Comparison of ENCODE assay signal across 13 cellular contexts in the genomic region with DNA sequence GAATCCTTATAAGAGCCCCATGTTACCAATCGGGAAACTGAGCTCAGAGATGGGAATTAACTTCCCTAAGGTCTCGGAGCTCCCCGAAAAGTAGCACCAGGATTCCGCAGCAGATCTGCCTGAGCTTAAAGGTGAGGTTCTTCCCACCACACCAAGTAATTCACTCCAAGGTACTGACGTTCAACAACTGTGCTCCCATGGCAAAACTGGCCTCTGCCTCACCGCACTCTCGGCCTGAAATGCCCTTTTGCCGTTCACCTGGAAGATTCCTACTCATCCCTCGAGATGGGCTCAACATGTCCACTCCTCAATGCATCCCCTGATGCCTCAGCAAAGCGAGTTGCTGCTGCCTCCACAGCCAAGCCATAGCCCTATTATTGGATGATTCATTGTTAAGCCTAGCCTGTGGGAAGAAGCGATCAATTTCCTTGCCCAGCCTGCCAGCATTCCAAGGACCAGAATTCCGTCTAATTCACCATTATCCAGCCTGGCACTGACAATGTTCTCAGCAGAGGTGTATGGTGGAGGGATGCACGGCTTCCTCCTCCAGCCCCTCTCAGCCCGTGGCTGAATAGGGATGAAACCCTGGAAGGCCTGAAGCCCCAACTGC. TPM values are rescaled to one million over a fixed set of nuclear protein-coding genes. Genes with fewer than 3 reads are reported as not detected.
A peak's percentile ranks its signal among the peaks of the same experiment; 100 is the strongest.
DNase-seq lines count a peak whose midpoint lies in the region; ATAC-seq, FAIRE-seq and TF ChIP-seq lines count a peak whose summit lies in the region.
"Had no signal": no experiment of that assay in that cellular context is flagged by ENCODE, and none has a peak within 500 bp of the region (broad histone marks: within the 10 kb centered on the region; RNA-seq: fewer than 3 reads in every experiment).

No MANE protein-coding gene starts in this region.

- peak overlapping the region; percentile 63 to 83 for H3K27ac Mint-ChIP-seq in effector memory CD8-positive, alpha-beta T cell
- H3K27ac Mint-ChIP-seq in natural killer cell (peak overlapping the region; percentile 76 to 91), CD14-positive monocyte (peak overlapping the region in 2 of 7 donors; percentile 12 to 53)
- H3K27ac Mint-ChIP-seq: activated naive CD4-positive, alpha-beta T cell treated with anti-CD3 and anti-CD28 coated beads, Interleukin-2, amount 10 ng/mL, durations not matched to agents 7 days and 5 days had no signal

- ATAC-seq in A549 (no peak), natural killer cell (no peak), GM19455 (IDR thresholded peaks at IDR 0.05; ENCODE audit: unreplicated experiment) (no peak)
- no peak for ATAC-seq in effector memory CD8-positive, alpha-beta T cell (replicated peaks)

- DNase-seq in A549 (ENCODE audit: low read depth in 1 of 2, low spot score in 1 of 2) (no peak), natural killer cell (no peak), WERI-Rb-1 (no peak), LoVo (ENCODE audit: low spot score) (no peak), CD14-positive monocyte (ENCODE audit: low spot score) (no peak)
- DNase-seq in effector memory CD8-positive, alpha-beta T cell: no peak
- DNase-seq: activated CD4-positive, CD25-positive, alpha-beta regulatory T cell treated with anti-CD3 and anti-CD28 coated beads, Interleukin-2, amount 50 U/mL, for 72 hours; activated naive CD4-positive, alpha-beta T cell treated with anti-CD3 and anti-CD28 coated beads, Interleukin-2, amount 10 ng/mL, durations not matched to agents 7 days and 5 days; AML-193 had no signal

- H3K9me3 ChIP-seq in A549 (no peaks in the 10 kb centered on the region), HUES64 (ENCODE audit: insufficient read depth, low read depth, low read length) (no peaks in the 10 kb centered on the region), WERI-Rb-1 (ENCODE audit: severe bottlenecking) (no peaks in the 10 kb centered on the region)

- intact Hi-C loops in natural killer cell (cut with micrococcal nuclease) (loop anchor here (5.0 kb wide), 3 partner anchors 38 to 73 kb away; partner anchors contain the start of gene PLAAT4), CD14-positive monocyte (cut with micrococcal nuclease) (no loop called here)

- POLR2A ChIA-PET in A549 (lab: Yijun Ruan, JAX): no interaction called here

- H3K4me3 ChIP-seq in A549: no peak overlapping the region
- 0 out of 2 replicates have a peak overlapping the region, but pooled peaks have one; percentile 2 for H3K4me3 ChIP-seq in HUES64 (ENCODE audit: low read length)
- no peak overlapping the region for H3K4me3 ChIP-seq in WERI-Rb-1 (ENCODE audit: low read depth, low read length)

- peaks cover 27 to 34% of the 10 kb centered on the region in 2 donors for H3K4me1 Mint-ChIP-seq in effector memory CD8-positive, alpha-beta T cell (ENCODE audit: low read depth in 2 of 2)
- H3K4me1 Mint-ChIP-seq in natural killer cell: peaks cover 30 to 50% of the 10 kb centered on the region in 2 donors
- H3K4me1 Mint-ChIP-seq in CD14-positive monocyte: peaks cover 39% of the 10 kb centered on the region

- TF ChIP-seq RAD21 in A549 (conservative IDR thresholded peaks at IDR 0.05 in 1 of 2, IDR thresholded peaks at IDR 0.05 in 1 of 2): no peak

- CTCF ChIA-PET in A549 (lab: Yijun Ruan, JAX): interaction anchor here (0.9 to 2.4 kb wide), 5 partner anchors 9 to 71 kb away, joined by 3 to 6 read pairs (median 3); no protein-coding TSS in a partner anchor

- TF ChIP-seq POLR2A in A549 (IDR thresholded peaks at IDR 0.05; ENCODE audit: low read length): no peak

- H3K4me1 ChIP-seq in A549: peaks cover 35% of the 10 kb centered on the region
- H3K4me1 ChIP-seq in HUES64 (ENCODE audit: insufficient read depth, low read length): peaks cover 43% of the 10 kb centered on the region

- H3K9ac ChIP-seq in HUES64 (ENCODE audit: low read depth, low read length): no peak overlapping the region

- H3K27ac ChIP-seq in A549: no peak overlapping the region
- H3K27ac ChIP-seq in HUES64 (ENCODE audit: low read depth, low read length): peak overlapping the region; percentile 19; the same call in 1 of the 2 replicates
- H3K27ac ChIP-seq in WERI-Rb-1: no peak overlapping the region

- H3K27me3 Mint-ChIP-seq in effector memory CD8-positive, alpha-beta T cell: no peaks in the 10 kb centered on the region
- H3K27me3 Mint-ChIP-seq in natural killer cell (ENCODE audit: low read depth in 2 of 2): no peaks in the 10 kb centered on the region
- H3K27me3 Mint-ChIP-seq in CD14-positive monocyte (ENCODE audit: low read depth in 3 of 3): peaks cover 23 to 29% (median 27%) of the 10 kb centered on the region in 3 donors

- 0 out of 3 replicates have a peak overlapping the region, but pooled peaks have one; percentile 0 for H3K4me2 ChIP-seq in A549

- H3K36me3 Mint-ChIP-seq in effector memory CD8-positive, alpha-beta T cell (ENCODE audit: insufficient read depth): peaks cover 29% of the 10 kb centered on the region
- no peaks in the 10 kb centered on the region for H3K36me3 Mint-ChIP-seq in natural killer cell
- H3K36me3 Mint-ChIP-seq in CD14-positive monocyte: peaks cover 8 to 11% of the 10 kb centered on the region in 2 donors
- H3K36me3 Mint-ChIP-seq: activated naive CD4-positive, alpha-beta T cell treated with anti-CD3 and anti-CD28 coated beads, Interleukin-2, amount 10 ng/mL, durations not matched to agents 7 days and 5 days had no signal

- FAIRE-seq in A549 (lab: Jason Lieb, UNC): no peak
- FAIRE-seq: keratinocyte had no signal

- H3K27me3 ChIP-seq in HUES64 (ENCODE audit: insufficient read depth, low read length) (peaks cover 14% of the 10 kb centered on the region; the same call in 1 of the 2 replicates), WERI-Rb-1 (ENCODE audit: insufficient read depth, low read depth, severe bottlenecking) (peaks cover 16% of the 10 kb centered on the region)

- no peaks in the 10 kb centered on the region for H3K9me3 Mint-ChIP-seq in effector memory CD8-positive, alpha-beta T cell
- H3K9me3 Mint-ChIP-seq in natural killer cell (no peaks in the 10 kb centered on the region), CD14-positive monocyte (peaks cover 0 to 11% (median 0%) of the 10 kb centered on the region in 7 donors)
- H3K9me3 Mint-ChIP-seq: activated naive CD4-positive, alpha-beta T cell treated with anti-CD3 and anti-CD28 coated beads, Interleukin-2, amount 10 ng/mL, durations not matched to agents 7 days and 5 days had no signal

- 89% methylated on average over 14 of the region's 14 CpGs for WGBS in A549 (ENCODE audit: missing lambda C conversion rate)
- WGBS in HUES64: 66% methylated on average over 13 of the region's 14 CpGs

- H3K4me3 Mint-ChIP-seq in effector memory CD8-positive, alpha-beta T cell: no peak overlapping the region
- H3K4me3 Mint-ChIP-seq in natural killer cell: no peak overlapping the region
- peak overlapping the region in 1 of 2 donors; percentile 83 for H3K4me3 Mint-ChIP-seq in CD14-positive monocyte
- H3K4me3 Mint-ChIP-seq: activated naive CD4-positive, alpha-beta T cell treated with anti-CD3 and anti-CD28 coated beads, Interleukin-2, amount 10 ng/mL, durations not matched to agents 7 days and 5 days had no signal

- H3K36me3 ChIP-seq in HUES64 (ENCODE audit: insufficient read depth, low read length) (no peaks in the 10 kb centered on the region; the same call in 1 of the 2 replicates), WERI-Rb-1 (no peaks in the 10 kb centered on the region)

- TF ChIP-seq EP300 in A549 (IDR thresholded peaks at IDR 0.05): no peak

- TF ChIP-seq CTCF in A549 (IDR thresholded peaks at IDR 0.05) (no peak), natural killer cell (IDR thresholded peaks at IDR 0.05) (no peak), WERI-Rb-1 (IDR thresholded peaks at IDR 0.05; ENCODE audit: low read depth, low read length) (no peak), CD14-positive monocyte (IDR thresholded peaks at IDR 0.05) (no peak)

TF ChIP-seq in A549, 52 proteins besides CTCF, POLR2A, EP300 and RAD21:
- TF ChIP-seq NR3C1 (IDR thresholded peaks at IDR 0.05): no peak

RNA-seq across cellular contexts. Expression of gene PLAAT3, which starts 4.2 kb away (rescaled TPM):
- polyA plus RNA-seq in A549 (2011; rRNA removed) (65.2 and 71.1 TPM in 2 replicates), A549 (2017; fragmentation: RNase III; extraction: RNeasy Plus Mini Kit Qiagen cat#74134 plus additional on column Dnase treatment) (39.5 to 40.7 TPM (median 40.1 TPM) in 3 replicates), CD14-positive monocyte (10 to 100 TPM; 34.2 to 67.3 TPM)
- polyA plus RNA-seq in A549 (2012; cell fraction: cytosol; rRNA removed): 95.5 and 108 TPM in 2 replicates
- 50.2 and 51.9 TPM in 2 replicates for polyA plus RNA-seq in A549 (2012; cell fraction: nucleus; rRNA removed)
- polyA minus RNA-seq in A549 (2011; rRNA and poly(A)+ RNA removed): 89.2 and 142 TPM in 2 replicates
- 64.3 TPM for polyA plus RNA-seq in HUES64 (2013, experiment 1 of 2)
- polyA plus RNA-seq in HUES64 (2013, experiment 2 of 2): 76.1 TPM
- total RNA-seq in natural killer cell: 10 to 100 TPM; 32.5 to 34.1 (median 34.1) TPM

RNA-seq across cellular contexts. Expression of gene PLAAT2, which starts 46.9 kb away (rescaled TPM):
- polyA plus RNA-seq in A549 (2011; rRNA removed) (0.56 and 0.57 TPM in 2 replicates), A549 (2017; fragmentation: RNase III; extraction: RNeasy Plus Mini Kit Qiagen cat#74134 plus additional on column Dnase treatment) (0.14 to 0.42 TPM (median 0.26 TPM) in 3 replicates), CD14-positive monocyte (not detected)
- 0.71 and 1.3 TPM in 2 replicates for polyA plus RNA-seq in A549 (2012; cell fraction: cytosol; rRNA removed)
- 1.6 and 1.8 TPM in 2 replicates for polyA plus RNA-seq in A549 (2012; cell fraction: nucleus; rRNA removed)
- polyA minus RNA-seq in A549 (2011; rRNA and poly(A)+ RNA removed): 0.39 TPM in 1 of 2 replicates, not detected in the other
- not detected for polyA plus RNA-seq in HUES64 (2013, experiment 1 of 2)
- not detected for polyA plus RNA-seq in HUES64 (2013, experiment 2 of 2)
- 1 to 10 TPM; 1.6 to 5.6 (median 4.6) TPM for total RNA-seq in natural killer cell
- total RNA-seq: pulmonary artery endothelial cell had no signal
